Comparison of ENCODE assay signal across 8 cellular contexts in genomic region chr12:127677537-127678131, GRCh38.
DNase-seq lines count a peak whose midpoint lies in the region; ATAC-seq and TF ChIP-seq lines count a peak whose summit lies in the region.

No MANE protein-coding gene starts in this region.

- no peaks in the 10 kb centered on the region for H3K27me3 ChIP-seq in testis

- 15 to 19% methylated on average over 10 of the region's 10 CpGs for WGBS in testis, 2 donors

- no peaks in the 10 kb centered on the region for H3K9me3 Mint-ChIP-seq in activated CD8-positive, alpha-beta T cell treated with anti-CD3 and anti-CD28 coated beads for 36 hours
- no peaks in the 10 kb centered on the region for H3K9me3 Mint-ChIP-seq in nephron

- DNase-seq in DMS153 treated with DMSO at 0.1 percent for 48 hours (lab: John Stamatoyannopoulos, UW; ENCODE audit: unreplicated experiment): peak; percentile 81
- DNase-seq in NCI-H460 (ENCODE audit: extremely low read depth, low read depth): peak; percentile 43
- DNase-seq in activated CD8-positive, alpha-beta T cell treated with anti-CD3 and anti-CD28 coated beads for 36 hours: peak; percentile 67
- DNase-seq in testis: peak; percentile 93

- no peaks in the 10 kb centered on the region for H3K9me3 ChIP-seq in testis

- peak; percentile 47 for TF ChIP-seq CTCF in activated CD8-positive, alpha-beta T cell treated with anti-CD3 and anti-CD28 coated beads for 36 hours (IDR thresholded peaks at IDR 0.05)
- peak; percentile 76 to 81 (median 79) for TF ChIP-seq CTCF in nephron (IDR thresholded peaks at IDR 0.05; ENCODE audit: unreplicated experiment in 3 of 3)
- TF ChIP-seq CTCF in testis (IDR thresholded peaks at IDR 0.05): peak; percentile 65 to 77 (median 68)

- no peak overlapping the region for H3K4me3 Mint-ChIP-seq in activated CD8-positive, alpha-beta T cell treated with anti-CD3 and anti-CD28 coated beads for 36 hours
- no peak overlapping the region for H3K4me3 Mint-ChIP-seq in nephron

- no peak overlapping the region for H3K27ac ChIP-seq in testis

- CTCF ChIA-PET in activated CD8-positive, alpha-beta T cell treated with anti-CD3 and anti-CD28 coated beads for 36 hours (lab: Charles Lee): interaction anchor here (0.5 to 1.8 kb wide), 14 partner anchors 9 to 1604 kb away, joined by 3 to 7 read pairs (median 4); no protein-coding TSS in a partner anchor

- no peaks in the 10 kb centered on the region for H3K4me1 Mint-ChIP-seq in activated CD8-positive, alpha-beta T cell treated with anti-CD3 and anti-CD28 coated beads for 36 hours (ENCODE audit: low read depth)
- peaks cover 5% of the 10 kb centered on the region for H3K4me1 Mint-ChIP-seq in nephron

- H3K27me3 Mint-ChIP-seq in activated CD8-positive, alpha-beta T cell treated with anti-CD3 and anti-CD28 coated beads for 36 hours: no peaks in the 10 kb centered on the region
- peaks cover 13% of the 10 kb centered on the region for H3K27me3 Mint-ChIP-seq in nephron (ENCODE audit: low read depth)

- no peak overlapping the region for H3K4me3 ChIP-seq in testis

- no peaks in the 10 kb centered on the region for H3K4me1 ChIP-seq in testis

- H3K27ac Mint-ChIP-seq in activated CD8-positive, alpha-beta T cell treated with anti-CD3 and anti-CD28 coated beads for 36 hours: no peak overlapping the region
- H3K27ac Mint-ChIP-seq in nephron: no peak overlapping the region

- no peaks in the 10 kb centered on the region for H3K36me3 Mint-ChIP-seq in activated CD8-positive, alpha-beta T cell treated with anti-CD3 and anti-CD28 coated beads for 36 hours (ENCODE audit: low read depth)
- no peaks in the 10 kb centered on the region for H3K36me3 Mint-ChIP-seq in nephron (ENCODE audit: low read depth)

- ATAC-seq in HG02623 (IDR thresholded peaks at IDR 0.05; ENCODE audit: unreplicated experiment): peak; percentile 58
- peak; percentile 49 for ATAC-seq in activated CD8-positive, alpha-beta T cell treated with anti-CD3 and anti-CD28 coated beads for 36 hours
- peak; percentile 55 for ATAC-seq in esophagus mucosa
- ATAC-seq in GM21576 (IDR thresholded peaks at IDR 0.05; ENCODE audit: unreplicated experiment): no peak

- intact Hi-C loops in activated CD8-positive, alpha-beta T cell treated with anti-CD3 and anti-CD28 coated beads for 36 hours (cut with micrococcal nuclease): no loop called here
- intact Hi-C loops in testis (cut with DNase I; ENCODE audit: low total_unique reads): no loop called here

- TF ChIP-seq POLR2A in testis (IDR thresholded peaks at IDR 0.05): no peak

- POLR2A ChIA-PET in activated CD8-positive, alpha-beta T cell treated with anti-CD3 and anti-CD28 coated beads for 36 hours (lab: Charles Lee): no interaction called here

- H3K36me3 ChIP-seq in testis (ENCODE audit: low read depth, missing control alignments): no peaks in the 10 kb centered on the region

Comparison
In these comparisons a context has a peak if more than half of its experiments do, and no peak if none do; other contexts are left out.
1. DNase-seq: peak in every context shown above with its lines; median percentile 93 in testis; 81 in DMS153 treated with DMSO at 0.1 percent for 48 hours; 67 in activated CD8-positive, alpha-beta T cell treated with anti-CD3 and anti-CD28 coated beads for 36 hours; 43 in NCI-H460.